In the genomic region with DNA sequence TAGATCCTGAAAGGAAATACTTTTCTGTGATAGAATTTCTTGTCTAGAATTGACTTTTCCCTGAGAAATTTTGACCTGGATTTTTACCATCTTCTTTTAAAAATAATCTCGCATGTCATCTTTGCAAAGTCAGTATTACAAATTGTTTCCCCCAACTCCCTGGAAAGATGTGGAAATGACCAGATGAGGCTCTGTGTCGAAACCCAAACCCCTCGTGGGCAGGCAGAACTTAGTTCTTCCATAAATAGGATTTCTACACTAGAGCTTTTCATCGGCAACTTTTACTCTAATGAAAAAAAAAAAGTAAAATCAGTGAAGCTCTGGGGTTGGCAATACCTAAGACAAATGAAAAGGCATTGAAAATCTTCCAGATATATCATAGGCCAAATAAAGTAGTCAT, we compare ENCODE assay signal across 23 cellular contexts. TPM values are rescaled to one million over a fixed set of nuclear protein-coding genes. Genes with fewer than 3 reads are reported as not detected.
A peak's percentile ranks its signal among the peaks of the same experiment; 100 is the strongest.
DNase-seq lines count a peak whose midpoint lies in the region; ATAC-seq, FAIRE-seq and TF ChIP-seq lines count a peak whose summit lies in the region.
"Had no signal": no experiment of that assay in that cellular context is flagged by ENCODE, and none has a peak within 500 bp of the region (broad histone marks: within the 10 kb centered on the region; RNA-seq: fewer than 3 reads in every experiment).

No MANE protein-coding gene starts in this region.

- H3K9me1 ChIP-seq in endothelial cell of umbilical vein (replicated peaks; ENCODE audit: control insufficient read depth, extremely low read depth, insufficient read depth, low read length), result no peaks in the 10 kb centered on the region

- TF ChIP-seq CTCF in endothelial cell of umbilical vein (IDR thresholded peaks at IDR 0.05; ENCODE audit: extremely low read depth in 1 of 2, insufficient read depth in 1 of 2, low read depth in 1 of 2, low read length in 2 of 2) (no peak), psoas muscle (IDR thresholded peaks at IDR 0.05) (no peak)

- H3K9ac ChIP-seq in endothelial cell of umbilical vein (replicated peaks; ENCODE audit: extremely low read depth, insufficient read depth, low read length), result no peak overlapping the region

- dilution Hi-C loops in endothelial cell of umbilical vein (cut with MboI; ENCODE audit: extremely low pct_ligation_motif_present, low sequenced_read_pairs), result no loop called here

- ATAC-seq in right cardiac atrium, result no peak
- no peak for ATAC-seq in Right ventricle myocardium superior (ENCODE audit: poor library complexity)
- ATAC-seq in psoas muscle, result no peak
- no peak for ATAC-seq in GM18873 (IDR thresholded peaks at IDR 0.05; ENCODE audit: low FRiP score, unreplicated experiment)
- no peak for ATAC-seq in GM21390 (IDR thresholded peaks at IDR 0.05; ENCODE audit: unreplicated experiment)

- H3K27me3 ChIP-seq in right cardiac atrium (ENCODE audit: control insufficient read depth, insufficient read depth) (no peaks in the 10 kb centered on the region), endothelial cell of umbilical vein (ENCODE audit: control insufficient read depth in 2 of 2, insufficient read depth in 2 of 2, low read length in 2 of 2) (peaks cover 6 to 9% of the 10 kb centered on the region in 2 experiments), psoas muscle (ENCODE audit: insufficient read depth in 3 of 3, low read length in 2 of 3) (no peaks in the 10 kb centered on the region)

- H3K4me2 ChIP-seq in endothelial cell of umbilical vein (ENCODE audit: insufficient read depth, low read length), result no peak overlapping the region

- no peaks in the 10 kb centered on the region for H3K79me2 ChIP-seq in endothelial cell of umbilical vein (ENCODE audit: control insufficient read depth, insufficient read depth, low read length)

- CTCF ChIA-PET in endothelial cell of umbilical vein (lab: Charles Lee), result interaction anchor here (0.6 to 1.1 kb wide), 4 partner anchors 13 to 236 kb away, joined by 3 to 4 read pairs (median 3); no protein-coding TSS in a partner anchor

- H3K27ac ChIP-seq in right cardiac atrium (ENCODE audit: low read length) (no peak overlapping the region), endothelial cell of umbilical vein (ENCODE audit: insufficient read depth, low read depth, low read length) (no peak overlapping the region), psoas muscle (no peak overlapping the region)

- H3K4me1 ChIP-seq in right cardiac atrium (ENCODE audit: control insufficient read depth, insufficient read depth, low read length), result peaks cover 2% of the 10 kb centered on the region
- H3K4me1 ChIP-seq in endothelial cell of umbilical vein (ENCODE audit: control insufficient read depth, extremely low read depth, insufficient read depth, low read length), result no peaks in the 10 kb centered on the region
- H3K4me1 ChIP-seq in psoas muscle, result peaks cover 6% of the 10 kb centered on the region

- no peak overlapping the region for H2AFZ ChIP-seq in endothelial cell of umbilical vein (ENCODE audit: low read depth, low read length)

- no peak for DNase-seq in right cardiac atrium
- DNase-seq in Right ventricle myocardium superior, result no peak
- DNase-seq in endothelial cell of umbilical vein (ENCODE audit: low read depth, low spot score), result no peak
- DNase-seq in psoas muscle, result peak; percentile 37 to 62
- no peak for DNase-seq in NCI-H1417 (lab: John Stamatoyannopoulos, UW)
- DNase-seq in NCI-H1436 (lab: John Stamatoyannopoulos, UW), result no peak
- DNase-seq: 8988T; C1 segment of cervical spinal cord; Calu3; CD8-positive, alpha-beta memory T cell; DMS153; H7; Kasumi-1; NCI-H1092 treated with DMSO at 0.1 percent for 48 hours; NCI-H2081; NCI-H2171; NCI-H526; SHP77 had no signal

- H3K36me3 ChIP-seq in endothelial cell of umbilical vein (ENCODE audit: control insufficient read depth in 2 of 2, extremely low read depth in 1 of 2, insufficient read depth in 2 of 2, low read length in 2 of 2) (no peaks in the 10 kb centered on the region), psoas muscle (ENCODE audit: insufficient read depth in 1 of 2, low read depth in 1 of 2) (no peaks in the 10 kb centered on the region)

- no peak for TF ChIP-seq POLR2A in endothelial cell of umbilical vein (IDR thresholded peaks at IDR 0.05; ENCODE audit: low read depth, low read length)

- H3K4me3 ChIP-seq in right cardiac atrium (ENCODE audit: low read length), result peak overlapping the region; percentile 9
- H3K4me3 ChIP-seq in endothelial cell of umbilical vein (replicated peaks in 1 of 3; ENCODE audit: insufficient read depth in 1 of 3, low read depth in 1 of 3, low read length in 3 of 3), result no peak overlapping the region
- H3K4me3 ChIP-seq in psoas muscle, result no peak overlapping the region

- FAIRE-seq in endothelial cell of umbilical vein (lab: Jason Lieb, UNC), result peak; percentile 31
- FAIRE-seq: G401.6, GM18507, GM19239 had no signal

- intact Hi-C loops in right cardiac atrium (cut with DNase I), result no loop called here
- intact Hi-C loops in Right ventricle myocardium superior (cut with DNase I), result no loop called here
- intact Hi-C loops in endothelial cell of umbilical vein (cut with micrococcal nuclease), result no loop called here
- intact Hi-C loops in psoas muscle (cut with DNase I), result no loop called here

- 59% methylated on average over 4 of the region's 4 CpGs for WGBS in right cardiac atrium
- 51 to 68% (median 58%) methylated on average over 4 of the region's 4 CpGs for WGBS in psoas muscle, 3 donors

- no peaks in the 10 kb centered on the region for H4K20me1 ChIP-seq in endothelial cell of umbilical vein (replicated peaks; ENCODE audit: control insufficient read depth, extremely low read depth, insufficient read depth, low read length)

- H3K9me3 ChIP-seq in right cardiac atrium (ENCODE audit: control insufficient read depth, low read length) (no peaks in the 10 kb centered on the region), endothelial cell of umbilical vein (replicated peaks; ENCODE audit: control insufficient read depth, insufficient read depth, low read length) (no peaks in the 10 kb centered on the region), psoas muscle (no peaks in the 10 kb centered on the region)

- POLR2A ChIA-PET in endothelial cell of umbilical vein (lab: Charles Lee), result no interaction called here

- BruUV-seq in endothelial cell of umbilical vein (replicated peaks; lab: Mats Ljungman, UMichigan), result no TSS peak

TF ChIP-seq in endothelial cell of umbilical vein, 7 proteins besides CTCF, POLR2A, EP300 and RAD21:
- TF ChIP-seq POLR2AphosphoS5 (IDR thresholded peaks at IDR 0.05; ENCODE audit: insufficient read depth, low read depth, low read length) (no peak), EZH2 (IDR thresholded peaks at IDR 0.05; ENCODE audit: borderline replicate concordance, low read depth, low read length, severe bottlenecking) (no peak), JUN (IDR thresholded peaks at IDR 0.05; ENCODE audit: borderline replicate concordance, insufficient read depth, insufficient read length, low read depth) (no peak), MYC (IDR thresholded peaks at IDR 0.05; ENCODE audit: low read depth, low read length) (no peak), GATA2 (IDR thresholded peaks at IDR 0.05; ENCODE audit: insufficient read depth, insufficient read length, low read depth, low read length) (no peak), FOS (IDR thresholded peaks at IDR 0.05; ENCODE audit: borderline replicate concordance, insufficient read depth, low read length) (no peak)
- TF ChIP-seq, protein P1, sequence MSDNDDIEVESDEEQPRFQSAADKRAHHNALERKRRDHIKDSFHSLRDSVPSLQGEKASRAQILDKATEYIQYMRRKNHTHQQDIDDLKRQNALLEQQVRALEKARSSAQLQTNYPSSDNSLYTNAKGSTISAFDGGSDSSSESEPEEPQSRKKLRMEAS (IDR thresholded peaks at IDR 0.05; ENCODE audit: insufficient read depth, insufficient read length), result no peak

RNA-seq across cellular contexts. Expression of gene SSPN, which starts 17.0 kb away (rescaled TPM):
- total RNA-seq in right cardiac atrium (100 to 1,000 TPM in 2 of 4 donors, 10 to 100 TPM in 2; 74.5 to 109 (median 97.9) TPM), Right ventricle myocardium superior (51.5 TPM), endothelial cell of umbilical vein (0.65 and 2.1 TPM in 2 replicates), psoas muscle (10 to 100 TPM; 45.4 to 88.7 (median 73.5) TPM)
- polyA plus RNA-seq in right cardiac atrium (21.5 TPM), endothelial cell of umbilical vein (0.75 and 1.3 TPM in 2 replicates), psoas muscle (10 to 100 TPM in 2 of 3 donors, 1 to 10 TPM in 1; 8.3 to 24.4 (median 15.2) TPM)
- 0.34 and 0.66 TPM in 2 replicates for polyA plus RNA-seq in endothelial cell of umbilical vein (2011; cell fraction: cytosol; rRNA removed)
- polyA plus RNA-seq in endothelial cell of umbilical vein (2011; cell fraction: nucleus; rRNA removed), result 0.13 and 0.38 TPM in 2 replicates
- 0.82 and 1.4 TPM in 2 replicates for polyA plus RNA-seq in endothelial cell of umbilical vein (2012)
- polyA minus RNA-seq in endothelial cell of umbilical vein, result 2.7 and 9.9 TPM in 2 replicates
- polyA minus RNA-seq in endothelial cell of umbilical vein (2011; cell fraction: cytosol; rRNA and poly(A)+ RNA removed), result not detected
- 0.24 and 0.48 TPM in 2 replicates for polyA minus RNA-seq in endothelial cell of umbilical vein (2011; cell fraction: nucleus; rRNA and poly(A)+ RNA removed)
- total RNA-seq: CD8-positive, alpha-beta memory T cell had no signal
- polyA plus RNA-seq: CD8-positive, alpha-beta memory T cell had no signal

Comparison
In these comparisons a context has a peak if more than half of its experiments do, and no peak if none do; other contexts are left out.
1. DNase-seq: peak in psoas muscle (2 of 2); none in right cardiac atrium (0 of 3), Right ventricle myocardium superior (single experiment), endothelial cell of umbilical vein (single experiment), NCI-H1417 (0 of 3) and NCI-H1436 (single experiment).
2. RNA of gene SSPN, which starts 17.0 kb away (total RNA-seq): 74.5 to 109 TPM in right cardiac atrium, 45.4 to 88.7 TPM in psoas muscle and 51.5 TPM in Right ventricle myocardium superior (single experiment); 0.65 to 2.1 TPM in endothelial cell of umbilical vein; every median in the first group is over 10 times any median in the second.